24 cellular contexts compared by ENCODE assay signal in the genomic region with DNA sequence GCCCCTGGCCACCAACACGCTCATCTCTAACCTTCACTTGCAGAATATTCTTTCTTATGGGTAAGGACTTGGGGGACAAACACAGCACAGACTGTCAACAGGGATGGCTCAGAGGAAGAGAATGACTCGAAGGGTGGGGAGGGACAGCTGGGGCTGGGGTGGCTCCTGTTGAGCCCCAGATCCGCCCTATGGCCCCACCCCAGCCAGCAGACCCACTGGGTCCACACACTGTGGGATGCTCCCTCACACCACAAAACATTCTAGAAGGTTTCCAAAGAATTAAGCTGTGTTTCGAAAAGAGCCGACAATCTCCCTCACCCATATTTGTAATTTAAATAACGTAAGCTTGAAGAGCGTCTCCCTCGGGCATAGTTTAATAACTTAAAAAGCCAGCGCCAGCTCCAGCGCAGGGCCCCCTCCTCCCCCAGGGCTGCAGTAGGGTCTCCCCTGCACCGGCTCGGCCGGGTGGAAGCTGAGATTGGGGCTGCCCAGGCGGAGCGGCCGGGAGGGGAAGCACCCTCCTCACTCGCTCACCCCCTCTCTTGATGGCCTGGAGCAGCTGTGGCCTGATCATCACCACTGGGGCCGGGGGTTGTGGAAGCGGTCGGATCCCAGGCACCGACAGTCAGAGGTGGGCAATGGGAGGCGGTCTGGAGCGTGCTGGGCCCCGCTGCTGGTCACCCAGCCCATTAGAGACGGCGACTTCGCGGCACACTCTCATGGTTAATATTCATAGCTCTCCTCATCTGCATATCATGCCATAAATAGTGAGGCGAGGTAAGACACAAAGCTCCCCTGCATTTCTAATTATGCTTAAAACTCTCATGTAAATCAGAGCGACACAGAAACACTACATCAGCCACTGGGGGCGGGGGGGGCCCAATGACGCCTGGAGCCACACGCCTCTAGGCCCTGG. TPM values are rescaled to one million over a fixed set of nuclear protein-coding genes. Genes with fewer than 3 reads are reported as not detected.
DNase-seq lines count a peak whose midpoint lies in the region; ATAC-seq and TF ChIP-seq lines count a peak whose summit lies in the region.
"Had no signal": no experiment of that assay in that cellular context is flagged by ENCODE, and none has a peak within 500 bp of the region (broad histone marks: within the 10 kb centered on the region; RNA-seq: fewer than 3 reads in every experiment).

No MANE protein-coding gene starts in this region.

- no peak overlapping the region for H4K5ac ChIP-seq in IMR-90 (ENCODE audit: low read depth, low read length)

- no peak overlapping the region for H3K18ac ChIP-seq in IMR-90 (ENCODE audit: low read depth, low read length)

- BruUV-seq in IMR-90 (replicated peaks; lab: Mats Ljungman, UMichigan), result no TSS peak

- H3K56ac ChIP-seq in IMR-90 (ENCODE audit: extremely low read depth, insufficient read depth, low read length), result no peak overlapping the region

- TF ChIP-seq POLR2A in IMR-90 (IDR thresholded peaks at IDR 0.05; ENCODE audit: low read depth, low read length) (no peak), esophagus muscularis mucosa (IDR thresholded peaks at IDR 0.05; ENCODE audit: low read depth) (no peak), gastrocnemius medialis (IDR thresholded peaks at IDR 0.05) (no peak)

- no peak overlapping the region for H4K91ac ChIP-seq in IMR-90 (ENCODE audit: insufficient read depth, low read depth, low read length)

- DNase-seq in CD14-positive monocyte (ENCODE audit: low spot score) (peak; percentile 16), IMR-90 (no peak), esophagus muscularis mucosa (ENCODE audit: extremely low spot score) (peak; percentile 60), superior temporal gyrus (ENCODE audit: extremely low spot score) (no peak), medulla oblongata (ENCODE audit: extremely low spot score) (no peak), gastrocnemius medialis (no peak)
- DNase-seq in stimulated activated CD4-positive, alpha-beta T cell treated with anti-CD3 and anti-CD28 coated beads, Interleukin-1b, Interleukin-23, amount 100 ng/mL, for 48 hours, result no peak
- DNase-seq: activated naive CD8-positive, alpha-beta T cell treated with anti-CD3 and anti-CD28 coated beads, Interleukin-2, amount 10 ng/mL, durations not matched to agents 7 days and 5 days; activated T-cell treated with anti-CD3 and anti-CD28 coated beads, Interleukin-2, amount 50 U/mL, for 72 hours; body of pancreas; CD8-positive, alpha-beta memory T cell; colonic mucosa; DND-41; GOT3; NCI-H1417; NCI-H2171 treated with DMSO at 0.1 percent for 48 hours; PC-3; retina; stimulated activated naive CD4-positive, alpha-beta T cell treated with Interleukin-2 at 50 U/mL for 16 hours; T1000 had no signal

- no peaks in the 10 kb centered on the region for H3K79me2 ChIP-seq in neural cell (replicated peaks; ENCODE audit: insufficient read depth, low read length)

- no peak for ATAC-seq in IMR-90 (ENCODE audit: low read depth)
- ATAC-seq in gastrocnemius medialis, result no peak
- ATAC-seq: activated CD4-positive, CD25-positive, alpha-beta regulatory T cell treated with anti-CD3 and anti-CD28 coated beads, Interleukin-2, amount 50 U/mL, for 24 hours; activated T-cell treated with anti-CD3 and anti-CD28 coated beads, Interleukin-2, amount 50 U/mL, for 72 hours; body of pancreas; heart left ventricle; PC-3 had no signal

- 96% methylated on average over 9 of the region's 33 CpGs; no CpG with 5 or more reads in 1 of the 2 experiments for WGBS in IMR-90 (ENCODE audit: extremely low coverage in 2 of 2, insufficient read length in 1 of 2), 2 experiments
- WGBS in esophagus muscularis mucosa, result 82% methylated on average over 28 of the region's 33 CpGs

- H2BK15ac ChIP-seq in IMR-90 (ENCODE audit: low read depth, low read length), result no peak overlapping the region

- no peak overlapping the region for H2BK120ac ChIP-seq in IMR-90 (ENCODE audit: low read depth, low read length)

- no peak overlapping the region for H3K9ac ChIP-seq in IMR-90 (ENCODE audit: low read depth, low read length)
- peak overlapping the region; percentile 45 for H3K9ac ChIP-seq in neural cell (ENCODE audit: low read length)

- no peak overlapping the region for H3K4ac ChIP-seq in IMR-90 (ENCODE audit: low read depth, low read length)

- in situ Hi-C loops in IMR-90 (cut with MboI; ENCODE audit: low sequenced_read_pairs), result no loop called here
- in situ Hi-C loops in gastrocnemius medialis (cut with MboI; ENCODE audit: low sequenced_read_pairs in 4 of 4), result no loop called here

- H3K36me3 Mint-ChIP-seq in CD14-positive monocyte, result peaks cover 26 to 32% of the 10 kb centered on the region in 2 donors
- H3K36me3 Mint-ChIP-seq: activated naive CD8-positive, alpha-beta T cell treated with anti-CD3 and anti-CD28 coated beads, Interleukin-2, amount 10 ng/mL, durations not matched to agents 7 days and 5 days had no signal

- no peak overlapping the region for H3K4me2 ChIP-seq in IMR-90 (ENCODE audit: low read depth, low read length)
- no peak overlapping the region for H3K4me2 ChIP-seq in neural cell (ENCODE audit: low read length)

- H3K27me3 Mint-ChIP-seq in CD14-positive monocyte (ENCODE audit: low read depth in 3 of 3), result peaks cover 0 to 3% (median 0%) of the 10 kb centered on the region in 3 donors
- H3K27me3 Mint-ChIP-seq: activated naive CD8-positive, alpha-beta T cell treated with anti-CD3 and anti-CD28 coated beads, Interleukin-2, amount 10 ng/mL, durations not matched to agents 7 days and 5 days had no signal

- no peaks in the 10 kb centered on the region for H3K9me3 ChIP-seq in IMR-90 (ENCODE audit: control insufficient read depth, insufficient read depth, low read length)
- no peaks in the 10 kb centered on the region for H3K9me3 ChIP-seq in esophagus muscularis mucosa
- no peaks in the 10 kb centered on the region for H3K9me3 ChIP-seq in neural cell (ENCODE audit: low read length)
- no peaks in the 10 kb centered on the region for H3K9me3 ChIP-seq in gastrocnemius medialis
- H3K9me3 ChIP-seq: body of pancreas, colonic mucosa, heart left ventricle, tibial artery had no signal

- H3K36me3 ChIP-seq in IMR-90 (ENCODE audit: control insufficient read depth, insufficient read depth, low read length) (no peaks in the 10 kb centered on the region; the same call in 1 of the 2 replicates), esophagus muscularis mucosa (peaks cover 0 to 11% (median under 1%) of the 10 kb centered on the region in 4 donors), neural cell (ENCODE audit: insufficient read depth, low read length) (no peaks in the 10 kb centered on the region), gastrocnemius medialis (no peaks in the 10 kb centered on the region)
- H3K36me3 ChIP-seq: colonic mucosa had no signal

- no peak overlapping the region for H2BK20ac ChIP-seq in IMR-90 (ENCODE audit: low read depth, low read length)

- TF ChIP-seq CTCF in CD14-positive monocyte (IDR thresholded peaks at IDR 0.05), result no peak
- no peak for TF ChIP-seq CTCF in IMR-90 (conservative IDR thresholded peaks at IDR 0.05; ENCODE audit: low read depth, low read length)
- TF ChIP-seq CTCF in esophagus muscularis mucosa (IDR thresholded peaks at IDR 0.05), result no peak
- TF ChIP-seq CTCF in neural cell (IDR thresholded peaks at IDR 0.05; ENCODE audit: poor library complexity, severe bottlenecking), result no peak
- TF ChIP-seq CTCF in gastrocnemius medialis (IDR thresholded peaks at IDR 0.05 in 4 of 5, conservative IDR thresholded peaks at IDR 0.05 in 1 of 5), result no peak

- H2AFZ ChIP-seq in IMR-90 (replicated peaks; ENCODE audit: low read length, poor library complexity), result peak overlapping the region; percentile 32
- H2AFZ ChIP-seq in neural cell (ENCODE audit: low read depth, low read length), result no peak overlapping the region

- H4K20me1 ChIP-seq in IMR-90 (ENCODE audit: insufficient read depth, low read length), result peaks cover 80% of the 10 kb centered on the region
- H4K20me1 ChIP-seq in neural cell (ENCODE audit: insufficient read depth), result no peaks in the 10 kb centered on the region

- CTCF ChIA-PET in IMR-90 (lab: Yijun Ruan, JAX), result no interaction called here

- no peak overlapping the region for H3K27ac ChIP-seq in IMR-90 (ENCODE audit: insufficient read depth, low read length)
- no peak overlapping the region for H3K27ac ChIP-seq in esophagus muscularis mucosa (replicated peaks in 1 of 4)
- H3K27ac ChIP-seq in neural cell (ENCODE audit: low read length), result peak overlapping the region; percentile 68
- H3K27ac ChIP-seq in gastrocnemius medialis, result no peak overlapping the region
- H3K27ac ChIP-seq: body of pancreas, colonic mucosa, heart left ventricle, tibial artery had no signal

- H3K4me1 ChIP-seq in IMR-90 (ENCODE audit: control insufficient read depth, insufficient read depth, low read length) (peaks cover 32% of the 10 kb centered on the region), esophagus muscularis mucosa (peaks cover 60 to 100% (median 98%) of the 10 kb centered on the region in 4 donors), gastrocnemius medialis (peaks cover 19 to 30% of the 10 kb centered on the region in 2 donors)

- peaks cover 87% of the 10 kb centered on the region for H3K4me1 Mint-ChIP-seq in CD14-positive monocyte

- H3K9me1 ChIP-seq in IMR-90 (ENCODE audit: insufficient read depth, low read length), result peaks cover 23% of the 10 kb centered on the region; the same call in 1 of the 2 replicates

- dilution Hi-C loops in IMR-90 (cut with HindIII; ENCODE audit: low sequenced_read_pairs, unreplicated experiment), result no loop called here

- H3K79me1 ChIP-seq in IMR-90 (ENCODE audit: low read depth in 1 of 2, low read length in 2 of 2), result peaks cover 27 to 92% of the 10 kb centered on the region in 2 experiments

- TF ChIP-seq EP300 in esophagus muscularis mucosa (IDR thresholded peaks at IDR 0.05) (no peak), neural cell (conservative IDR thresholded peaks at IDR 0.05; ENCODE audit: poor library complexity, severe bottlenecking) (no peak)

- H3K27ac Mint-ChIP-seq in CD14-positive monocyte, result peak overlapping the region in 4 of 7 donors; percentile 2 to 70 (median 39)
- H3K27ac Mint-ChIP-seq: activated naive CD8-positive, alpha-beta T cell treated with anti-CD3 and anti-CD28 coated beads, Interleukin-2, amount 10 ng/mL, durations not matched to agents 7 days and 5 days; activated T-cell treated with anti-CD3 and anti-CD28 coated beads, Interleukin-2, amount 50 U/mL, for 72 hours; CD8-positive, alpha-beta memory T cell had no signal

- H3K4me3 ChIP-seq in IMR-90 (ENCODE audit: insufficient read depth, low read depth, low read length), result no peak overlapping the region
- H3K4me3 ChIP-seq in esophagus muscularis mucosa, result no peak overlapping the region
- H3K4me3 ChIP-seq in neural cell (ENCODE audit: low read length), result peak overlapping the region; percentile 34
- H3K4me3 ChIP-seq in gastrocnemius medialis, result no peak overlapping the region
- H3K4me3 ChIP-seq: body of pancreas, colonic mucosa, heart left ventricle, tibial artery had no signal

- H3K27me3 ChIP-seq in IMR-90 (ENCODE audit: control insufficient read depth, insufficient read depth, low read length) (no peaks in the 10 kb centered on the region), esophagus muscularis mucosa (no peaks in the 10 kb centered on the region), neural cell (ENCODE audit: insufficient read depth, low read depth, low read length) (no peaks in the 10 kb centered on the region), gastrocnemius medialis (no peaks in the 10 kb centered on the region)
- H3K27me3 ChIP-seq: body of pancreas, colonic mucosa, heart left ventricle, tibial artery had no signal

- H2AK9ac ChIP-seq in IMR-90 (replicated peaks; ENCODE audit: low read depth, low read length, poor library complexity), result no peak overlapping the region

- H3K23ac ChIP-seq in IMR-90 (ENCODE audit: low read depth, low read length), result no peak overlapping the region

- H3K9me2 ChIP-seq in neural cell (ENCODE audit: insufficient read depth, low read length), result no peaks in the 10 kb centered on the region

- intact Hi-C loops in CD14-positive monocyte (cut with micrococcal nuclease), result no loop called here
- intact Hi-C loops in IMR-90 (cut with micrococcal nuclease), result no loop called here
- intact Hi-C loops in esophagus muscularis mucosa (cut with DNase I), result no loop called here
- intact Hi-C loops in gastrocnemius medialis (cut with DNase I; ENCODE audit: low total_unique reads), result no loop called here

- peaks cover 0 to 2% (median 0%) of the 10 kb centered on the region in 7 donors for H3K9me3 Mint-ChIP-seq in CD14-positive monocyte
- H3K9me3 Mint-ChIP-seq: activated naive CD8-positive, alpha-beta T cell treated with anti-CD3 and anti-CD28 coated beads, Interleukin-2, amount 10 ng/mL, durations not matched to agents 7 days and 5 days; activated T-cell treated with anti-CD3 and anti-CD28 coated beads, Interleukin-2, amount 50 U/mL, for 72 hours; CD8-positive, alpha-beta memory T cell had no signal

- no peak overlapping the region for H2AK5ac ChIP-seq in IMR-90 (ENCODE audit: low read depth, low read length)

- H4K8ac ChIP-seq in IMR-90 (ENCODE audit: low read depth in 2 of 2, low read length in 2 of 2), result no peak overlapping the region; a peak in 1 of 4 replicates

- H3F3A ChIP-seq in neural cell (ENCODE audit: insufficient read depth, low read length, poor library complexity, severe bottlenecking), result no peaks in the 10 kb centered on the region

- no peak overlapping the region for H3K14ac ChIP-seq in IMR-90 (replicated peaks; ENCODE audit: low read depth, low read length)

- TF ChIP-seq RAD21 in IMR-90 (IDR thresholded peaks at IDR 0.05; ENCODE audit: low read length) (no peak), neural cell (conservative IDR thresholded peaks at IDR 0.05) (no peak)

- H2BK5ac ChIP-seq in IMR-90 (ENCODE audit: low read depth, low read length, poor library complexity, severe bottlenecking), result no peak overlapping the region

- POLR2A ChIA-PET in IMR-90 (lab: Charles Lee; ENCODE audit: unreplicated experiment), result no interaction called here

- no peak overlapping the region for H3K4me3 Mint-ChIP-seq in CD14-positive monocyte
- H3K4me3 Mint-ChIP-seq: activated naive CD8-positive, alpha-beta T cell treated with anti-CD3 and anti-CD28 coated beads, Interleukin-2, amount 10 ng/mL, durations not matched to agents 7 days and 5 days; activated T-cell treated with anti-CD3 and anti-CD28 coated beads, Interleukin-2, amount 50 U/mL, for 72 hours; CD8-positive, alpha-beta memory T cell had no signal

RNA-seq across cellular contexts. Expression of gene NACC2, which starts 37.6 kb away (rescaled TPM):
- polyA plus RNA-seq in CD14-positive monocyte (1 to 10 TPM; 8.1 to 8.7 TPM), IMR-90 (2012; rRNA removed) (19.0 and 21.2 TPM in 2 replicates), neural cell (1.7 and 1.8 TPM in 2 replicates)
- total RNA-seq in IMR-90 (2012; rRNA removed) (7.9 and 11.1 TPM in 2 replicates), esophagus muscularis mucosa (100 to 1,000 TPM in 3 of 4 donors, 10 to 100 TPM in 1; 93.8 to 192 (median 142) TPM), gastrocnemius medialis (10 to 100 TPM; 26.0 to 51.7 (median 43.5) TPM)
- 16.0 and 22.9 TPM in 2 replicates for polyA plus RNA-seq in IMR-90 (2012; cell fraction: cytosol; rRNA removed)
- polyA plus RNA-seq in IMR-90 (2012; cell fraction: nucleus; rRNA removed; ENCODE audit: low replicate concordance), result 27.3 and 39.1 TPM in 2 replicates
- polyA minus RNA-seq in neural cell, result 4.3 and 4.6 TPM in 2 replicates

Comparison
In these comparisons a context has a peak if more than half of its experiments do, and no peak if none do; other contexts are left out.
1. DNase-seq: peak in CD14-positive monocyte (single experiment) and esophagus muscularis mucosa (single experiment); none in IMR-90 (single experiment), superior temporal gyrus (single experiment), medulla oblongata (single experiment), stimulated activated CD4-positive, alpha-beta T cell treated with anti-CD3 and anti-CD28 coated beads, Interleukin-1b, Interleukin-23, amount 100 ng/mL, for 48 hours (single experiment) and gastrocnemius medialis (0 of 2).